19 cellular contexts compared by ENCODE assay signal in genomic region chr14:100765991-100766390, GRCh38. TPM values are rescaled to one million over a fixed set of nuclear protein-coding genes. Genes with fewer than 3 reads are reported as not detected.
A peak's percentile ranks its signal among the peaks of the same experiment; 100 is the strongest.
DNase-seq lines count a peak whose midpoint lies in the region; TF ChIP-seq lines count a peak whose summit lies in the region.
"Had no signal": no experiment of that assay in that cellular context is flagged by ENCODE, and none has a peak within 500 bp of the region (broad histone marks: within the 10 kb centered on the region; RNA-seq: fewer than 3 reads in every experiment).

No MANE protein-coding gene starts in this region.

- H3K4me3 ChIP-seq in sigmoid colon: no peak overlapping the region
- H3K4me3 ChIP-seq: A549 had no signal

- H3K27me3 ChIP-seq in sigmoid colon: peaks cover 0 to 16% (median 0%) of the 10 kb centered on the region in 3 donors

- WGBS in sigmoid colon, 2 donors: 83 to 91% methylated on average over 7 of the region's 7 CpGs

- intact Hi-C loops in sigmoid colon (cut with DNase I): no loop called here

- no peaks in the 10 kb centered on the region for H3K9me3 ChIP-seq in sigmoid colon

- H3K4me1 Mint-ChIP-seq in activated T-cell treated with anti-CD3 and anti-CD28 coated beads, Interleukin-2, amount 50 U/mL, for 24 hours (ENCODE audit: low read depth): no peaks in the 10 kb centered on the region

- H3K4me1 ChIP-seq in sigmoid colon: no peaks in the 10 kb centered on the region

- no peak for TF ChIP-seq EP300 in sigmoid colon (IDR thresholded peaks at IDR 0.05)

- DNase-seq in NCI-H524 (lab: John Stamatoyannopoulos, UW) (peak; percentile 85 to 91), cerebellar cortex (ENCODE audit: low spot score) (peak; percentile 48), islet precursor cell (peak; percentile 7), sigmoid colon (peak; percentile 19), MV-4-11 (lab: John Stamatoyannopoulos, UW) (no peak), activated gamma-delta T cell treated with Interleukin-2 at 50 U/mL for 16 hours (no peak)
- no peak for DNase-seq in activated T-cell treated with anti-CD3 and anti-CD28 coated beads, Interleukin-2, amount 50 U/mL, for 24 hours
- DNase-seq: CD8-positive, alpha-beta T cell; COR-L47; DMS153; DMS79 treated with DMSO at 0.1 percent for 48 hours; EL; GDM1; HCEC 1CT; HFFc6 had no signal

- no peak overlapping the region for H3K4me3 Mint-ChIP-seq in activated T-cell treated with anti-CD3 and anti-CD28 coated beads, Interleukin-2, amount 50 U/mL, for 24 hours
- H3K4me3 Mint-ChIP-seq: CD14-positive monocyte; CD8-positive, alpha-beta T cell; HFFc6 had no signal

- H3K9me3 Mint-ChIP-seq in activated T-cell treated with anti-CD3 and anti-CD28 coated beads, Interleukin-2, amount 50 U/mL, for 24 hours: no peaks in the 10 kb centered on the region
- H3K9me3 Mint-ChIP-seq: CD8-positive, alpha-beta T cell had no signal

- H3K36me3 Mint-ChIP-seq in activated T-cell treated with anti-CD3 and anti-CD28 coated beads, Interleukin-2, amount 50 U/mL, for 24 hours (ENCODE audit: low read depth): no peaks in the 10 kb centered on the region
- H3K36me3 Mint-ChIP-seq: CD14-positive monocyte; CD8-positive, alpha-beta T cell had no signal

- H3K27me3 Mint-ChIP-seq in activated T-cell treated with anti-CD3 and anti-CD28 coated beads, Interleukin-2, amount 50 U/mL, for 24 hours: peaks cover 10% of the 10 kb centered on the region

- H3K27ac ChIP-seq in sigmoid colon: no peak overlapping the region
- H3K27ac ChIP-seq: A549 had no signal

- no peak for TF ChIP-seq POLR2A in sigmoid colon (IDR thresholded peaks at IDR 0.05)

- no peaks in the 10 kb centered on the region for H3K36me3 ChIP-seq in sigmoid colon

- TF ChIP-seq CTCF in sigmoid colon (IDR thresholded peaks at IDR 0.05): no peak

- no peak overlapping the region for H3K27ac Mint-ChIP-seq in activated T-cell treated with anti-CD3 and anti-CD28 coated beads, Interleukin-2, amount 50 U/mL, for 24 hours
- H3K27ac Mint-ChIP-seq: CD14-positive monocyte; CD8-positive, alpha-beta T cell; HFFc6 had no signal

RNA-seq across cellular contexts. Expression of gene DLK1, which starts 39.3 kb away (rescaled TPM):
- under 1 TPM in 1 of 4 donors, not detected in 3; 0.36 TPM for total RNA-seq in sigmoid colon
- 1 to 10 TPM in 1 of 3 donors, under 1 TPM in 1, not detected in 1; 0.46 to 1.2 TPM for polyA plus RNA-seq in sigmoid colon
- total RNA-seq: CD8-positive, alpha-beta T cell; H4; HFFc6 had no signal
- polyA plus RNA-seq: BJ, CD14-positive monocyte had no signal

RNA-seq across cellular contexts. Expression of gene MEG3, which starts 59.9 kb away (rescaled TPM):
- 100 to 1,000 TPM in 1 of 4 donors, 10 to 100 TPM in 3; 28.0 to 168 (median 36.6) TPM for total RNA-seq in sigmoid colon
- 10 to 100 TPM in 1 of 3 donors, 1 to 10 TPM in 2; 3.5 to 18.0 (median 7.8) TPM for polyA plus RNA-seq in sigmoid colon
- total RNA-seq: CD8-positive, alpha-beta T cell; H4 had no signal
- polyA plus RNA-seq: CD14-positive monocyte had no signal

Comparison
In these comparisons a context has a peak if more than half of its experiments do, and no peak if none do; other contexts are left out.
1. DNase-seq: peak in NCI-H524 (2 of 2), cerebellar cortex (single experiment), islet precursor cell (single experiment) and sigmoid colon (single experiment); none in MV-4-11 (single experiment), activated gamma-delta T cell treated with Interleukin-2 at 50 U/mL for 16 hours (single experiment) and activated T-cell treated with anti-CD3 and anti-CD28 coated beads, Interleukin-2, amount 50 U/mL, for 24 hours (single experiment).